ENCODE assay signal across 15 cellular contexts in genomic region chr4:8040607-8041006, GRCh38.
"Had no signal": no experiment of that assay in that cellular context is flagged by ENCODE, and none has a peak within 500 bp of the region (broad histone marks: within the 10 kb centered on the region; RNA-seq: fewer than 3 reads in every experiment).

No MANE protein-coding gene starts in this region.

- FAIRE-seq: astrocyte had no signal

- H3K27me3 ChIP-seq: colonic mucosa, esophagus muscularis mucosa, ovary, thyroid gland had no signal

- DNase-seq: activated CD4-positive, alpha-beta T cell treated with anti-CD3 and anti-CD28 coated beads, Interleukin-2, amount 50 U/mL, for 1 hour; activated naive CD4-positive, alpha-beta T cell treated with anti-CD3 and anti-CD28 coated beads for 36 hours; activated T-cell treated with anti-CD3 and anti-CD28 coated beads for 4 hours; colonic mucosa; lower lobe of right lung; nephron progenitor cell; ovary; stimulated activated CD4-positive, alpha-beta T cell treated with anti-CD3 and anti-CD28 coated beads, Interleukin-12 subunit alpha, Interleukin-12 subunit beta, amount 100 ng/mL, for 4 hours; stimulated activated CD4-positive, alpha-beta T cell treated with anti-CD3 and anti-CD28 coated beads, Interleukin-2, amount 100 ng/mL, for 24 hours; T-helper 1 cell; T1000 had no signal

- H3K9me3 ChIP-seq: colonic mucosa, esophagus muscularis mucosa, lower lobe of right lung, ovary, thyroid gland had no signal

- H3K36me3 ChIP-seq: colonic mucosa, lower lobe of right lung, ovary, thyroid gland had no signal

- H3K4me1 ChIP-seq: colonic mucosa, esophagus muscularis mucosa, lower lobe of right lung had no signal

- H3K27ac ChIP-seq: colonic mucosa, esophagus muscularis mucosa, lower lobe of right lung, ovary, thyroid gland had no signal

- H3K4me3 ChIP-seq: colonic mucosa, esophagus muscularis mucosa, lower lobe of right lung, ovary, thyroid gland had no signal

- ATAC-seq: activated CD4-positive, CD25-positive, alpha-beta regulatory T cell treated with anti-CD3 and anti-CD28 coated beads, Interleukin-2, amount 50 U/mL, for 24 hours; lower lobe of right lung had no signal
